ENCODE assay signal across 8 cellular contexts in genomic region chr12:92769124-92769901, GRCh38.
DNase-seq lines count a peak whose midpoint lies in the region; ATAC-seq, FAIRE-seq and TF ChIP-seq lines count a peak whose summit lies in the region.

No MANE protein-coding gene starts in this region.

- H2AFZ ChIP-seq in endothelial cell of umbilical vein (ENCODE audit: low read depth, low read length) (no peak overlapping the region), GM23248 (no peak overlapping the region)

- H3K4me1 ChIP-seq in endothelial cell of umbilical vein (ENCODE audit: control insufficient read depth, extremely low read depth, insufficient read depth, low read length) (peaks cover 28% of the 10 kb centered on the region), GM23248 (ENCODE audit: insufficient read depth) (peaks cover 9% of the 10 kb centered on the region)

- intact Hi-C loops in endothelial cell of umbilical vein (cut with micrococcal nuclease) = loop anchor here (1.0 to 2.0 kb wide), 4 partner anchors 8 to 23 kb away; no protein-coding TSS in a partner anchor

- H3K9ac ChIP-seq in endothelial cell of umbilical vein (replicated peaks; ENCODE audit: extremely low read depth, insufficient read depth, low read length) (peak overlapping the region; percentile 30), GM23248 (no peak overlapping the region)

- H3K79me2 ChIP-seq in endothelial cell of umbilical vein (ENCODE audit: control insufficient read depth, insufficient read depth, low read length) (no peaks in the 10 kb centered on the region), GM23248 (ENCODE audit: insufficient read depth) (no peaks in the 10 kb centered on the region)

- H3K36me3 ChIP-seq in endothelial cell of umbilical vein (ENCODE audit: control insufficient read depth in 2 of 2, extremely low read depth in 1 of 2, insufficient read depth in 2 of 2, low read length in 2 of 2) = no peaks in the 10 kb centered on the region
- H3K36me3 ChIP-seq in brain microvascular endothelial cell (replicated peaks) = no peaks in the 10 kb centered on the region
- H3K36me3 ChIP-seq in GM23248 (ENCODE audit: low read depth) = no peaks in the 10 kb centered on the region

- BruUV-seq in endothelial cell of umbilical vein (replicated peaks; lab: Mats Ljungman, UMichigan) = no TSS peak

- H3K9me2 ChIP-seq in GM23248 (ENCODE audit: insufficient read depth) = no peaks in the 10 kb centered on the region

- DNase-seq in AML-193 (lab: John Stamatoyannopoulos, UW) = peak; percentile 78 to 81
- peak; percentile 91 for DNase-seq in endothelial cell of umbilical vein (ENCODE audit: low read depth, low spot score)
- no peak for DNase-seq in brain microvascular endothelial cell
- no peak for DNase-seq in GM23248
- no peak for DNase-seq in T-helper 9 cell
- no peak for DNase-seq in kidney tubule cell (ENCODE audit: low spot score)

- H3K27me3 ChIP-seq in endothelial cell of umbilical vein (ENCODE audit: control insufficient read depth in 2 of 2, insufficient read depth in 2 of 2, low read length in 2 of 2) (no peaks in the 10 kb centered on the region), brain microvascular endothelial cell (replicated peaks) (no peaks in the 10 kb centered on the region), GM23248 (replicated peaks; ENCODE audit: insufficient read depth) (no peaks in the 10 kb centered on the region)

- FAIRE-seq in endothelial cell of umbilical vein (lab: Jason Lieb, UNC) = peak; percentile 83

- no peaks in the 10 kb centered on the region for H3K9me3 ChIP-seq in endothelial cell of umbilical vein (replicated peaks; ENCODE audit: control insufficient read depth, insufficient read depth, low read length)
- H3K9me3 ChIP-seq in GM23248 (ENCODE audit: low read depth) = no peaks in the 10 kb centered on the region

- peak; percentile 43 for TF ChIP-seq POLR2A in endothelial cell of umbilical vein (IDR thresholded peaks at IDR 0.05; ENCODE audit: low read depth, low read length)

- CTCF ChIA-PET in endothelial cell of umbilical vein (lab: Charles Lee) = interaction anchor here (0.8 to 1.9 kb wide), 12 partner anchors 9 to 1387 kb away, joined by 3 to 7 read pairs (median 3); no protein-coding TSS in a partner anchor

- in situ Hi-C loops in brain microvascular endothelial cell (cut with HindIII; ENCODE audit: low pct_ligation_motif_present, low sequenced_read_pairs) = no loop called here
- in situ Hi-C loops in GM23248 (cut with MboI) = no loop called here

- no peak overlapping the region for H3K4me3 ChIP-seq in endothelial cell of umbilical vein (replicated peaks in 1 of 3; ENCODE audit: insufficient read depth in 1 of 3, low read depth in 1 of 3, low read length in 3 of 3)
- no peak overlapping the region for H3K4me3 ChIP-seq in brain microvascular endothelial cell (ENCODE audit: low read depth, low read length)
- no peak overlapping the region for H3K4me3 ChIP-seq in GM23248

- H3K4me2 ChIP-seq in endothelial cell of umbilical vein (ENCODE audit: insufficient read depth, low read length) = peak overlapping the region; percentile 5
- no peak overlapping the region for H3K4me2 ChIP-seq in GM23248 (ENCODE audit: unreplicated experiment)

- POLR2A ChIA-PET in endothelial cell of umbilical vein (lab: Charles Lee) = no interaction called here

- H3K9me1 ChIP-seq in endothelial cell of umbilical vein (replicated peaks; ENCODE audit: control insufficient read depth, extremely low read depth, insufficient read depth, low read length) = no peaks in the 10 kb centered on the region

- H4K20me1 ChIP-seq in endothelial cell of umbilical vein (replicated peaks; ENCODE audit: control insufficient read depth, extremely low read depth, insufficient read depth, low read length) (no peaks in the 10 kb centered on the region), GM23248 (ENCODE audit: insufficient read depth) (no peaks in the 10 kb centered on the region)

- dilution Hi-C loops in endothelial cell of umbilical vein (cut with MboI; ENCODE audit: extremely low pct_ligation_motif_present, low sequenced_read_pairs) = no loop called here

- ATAC-seq in GM19455 (IDR thresholded peaks at IDR 0.05; ENCODE audit: unreplicated experiment) = peak; percentile 65
- peak; percentile 91 for ATAC-seq in HG03460 (IDR thresholded peaks at IDR 0.05; ENCODE audit: unreplicated experiment)

- peaks cover 9% of the 10 kb centered on the region; the same call in 1 of the 2 replicates for H3F3A ChIP-seq in GM23248 (ENCODE audit: insufficient read depth)

- peak overlapping the region; percentile 61 for H3K27ac ChIP-seq in endothelial cell of umbilical vein (ENCODE audit: insufficient read depth, low read depth, low read length)
- H3K27ac ChIP-seq in brain microvascular endothelial cell = no peak overlapping the region
- H3K27ac ChIP-seq in GM23248 = no peak overlapping the region

- TF ChIP-seq CTCF in endothelial cell of umbilical vein (IDR thresholded peaks at IDR 0.05; ENCODE audit: extremely low read depth in 1 of 2, insufficient read depth in 1 of 2, low read depth in 1 of 2, low read length in 2 of 2) = no peak
- TF ChIP-seq CTCF in brain microvascular endothelial cell (IDR thresholded peaks at IDR 0.05; ENCODE audit: low read depth, low read length, missing control alignments) = no peak

- 94 to 96% methylated on average over 4 of the region's 4 CpGs for WGBS in GM23248 (ENCODE audit: low coverage in 1 of 2, low lambda C conversion rate in 2 of 2, missing lambda C conversion rate in 2 of 2), 2 experiments

TF ChIP-seq in endothelial cell of umbilical vein, 7 proteins besides CTCF, POLR2A, EP300 and RAD21:
- no peak for TF ChIP-seq MAX (IDR thresholded peaks at IDR 0.05; ENCODE audit: insufficient read depth, insufficient read length)
- TF ChIP-seq EZH2 (IDR thresholded peaks at IDR 0.05; ENCODE audit: borderline replicate concordance, low read depth, low read length, severe bottlenecking) = no peak
- no peak for TF ChIP-seq FOS (IDR thresholded peaks at IDR 0.05; ENCODE audit: borderline replicate concordance, insufficient read depth, low read length)
- no peak for TF ChIP-seq MYC (IDR thresholded peaks at IDR 0.05; ENCODE audit: low read depth, low read length)
- no peak for TF ChIP-seq GATA2 (IDR thresholded peaks at IDR 0.05; ENCODE audit: insufficient read depth, insufficient read length, low read depth, low read length)
- peak; percentile 6 for TF ChIP-seq JUN (IDR thresholded peaks at IDR 0.05; ENCODE audit: borderline replicate concordance, insufficient read depth, insufficient read length, low read depth)
- no peak for TF ChIP-seq POLR2AphosphoS5 (IDR thresholded peaks at IDR 0.05; ENCODE audit: insufficient read depth, low read depth, low read length)

Comparison
In these comparisons a context has a peak if more than half of its experiments do, and no peak if none do; other contexts are left out.
1. DNase-seq: peak in AML-193 (2 of 2) and endothelial cell of umbilical vein (single experiment); none in brain microvascular endothelial cell (single experiment), GM23248 (single experiment), T-helper 9 cell (single experiment) and kidney tubule cell (single experiment).